26 cellular contexts compared by ENCODE assay signal in genomic region chr1:47515390-47515789, GRCh38.
A peak's percentile ranks its signal among the peaks of the same experiment; 100 is the strongest.
DNase-seq lines count a peak whose midpoint lies in the region; ATAC-seq and TF ChIP-seq lines count a peak whose summit lies in the region.
"Had no signal": no experiment of that assay in that cellular context is flagged by ENCODE, and none has a peak within 500 bp of the region (broad histone marks: within the 10 kb centered on the region; RNA-seq: fewer than 3 reads in every experiment).

No MANE protein-coding gene starts in this region.

- H3K27me3 ChIP-seq in SK-N-SH (ENCODE audit: insufficient read depth) (no peaks in the 10 kb centered on the region; the same call in 1 of the 2 replicates), endodermal cell (ENCODE audit: control insufficient read depth, insufficient read depth, low read length, poor library complexity, severe bottlenecking) (peaks cover 9% of the 10 kb centered on the region), smooth muscle cell (ENCODE audit: low read depth) (peaks cover 97% of the 10 kb centered on the region)
- H3K27me3 ChIP-seq: BE2C had no signal

- H3K4me1 ChIP-seq in SK-N-SH (ENCODE audit: control insufficient read depth in 1 of 2, insufficient read depth in 2 of 2, low read depth in 1 of 2, low read length in 1 of 2), result peaks cover 0 to 3% of the 10 kb centered on the region in 2 experiments; a peak in 1 of 4 replicates
- no peaks in the 10 kb centered on the region for H3K4me1 ChIP-seq in endodermal cell (ENCODE audit: control insufficient read depth, insufficient read depth, low read length)
- H3K4me1 ChIP-seq in smooth muscle cell (ENCODE audit: low read depth), result no peaks in the 10 kb centered on the region
- H3K4me1 ChIP-seq: BE2C had no signal

- TF ChIP-seq RAD21 in SK-N-SH (IDR thresholded peaks at IDR 0.05; ENCODE audit: low read length), result no peak

- H3K4me3 Mint-ChIP-seq in endodermal cell (no peak overlapping the region), CD14-positive monocyte (no peak overlapping the region)
- H3K4me3 Mint-ChIP-seq: IgD-negative memory B cell had no signal

- CTCF ChIA-PET in SK-N-SH (lab: Yijun Ruan, JAX), result interaction anchor here (1.3 to 1.5 kb wide), 2 partner anchors 92 to 194 kb away, joined by 4 read pairs; no protein-coding TSS in a partner anchor

- no peaks in the 10 kb centered on the region for H3K79me2 ChIP-seq in SK-N-SH (ENCODE audit: insufficient read depth)
- H3K79me2 ChIP-seq in smooth muscle cell (ENCODE audit: low read depth), result no peaks in the 10 kb centered on the region

- no peaks in the 10 kb centered on the region for H3K4me1 Mint-ChIP-seq in endodermal cell
- no peaks in the 10 kb centered on the region for H3K4me1 Mint-ChIP-seq in CD14-positive monocyte
- H3K4me1 Mint-ChIP-seq: IgD-negative memory B cell had no signal

- H3K9me3 Mint-ChIP-seq in endodermal cell, result peaks cover 13% of the 10 kb centered on the region
- H3K9me3 Mint-ChIP-seq in CD14-positive monocyte, result peaks cover 0 to 17% (median 8%) of the 10 kb centered on the region in 7 donors

- H3K9ac ChIP-seq in SK-N-SH (no peak overlapping the region), endodermal cell (ENCODE audit: extremely low read depth, low read length, poor library complexity, severe bottlenecking) (no peak overlapping the region), smooth muscle cell (ENCODE audit: low read depth) (no peak overlapping the region)

- ATAC-seq in SK-N-SH treated with all-trans-retinoic acid at 6 μM for 48 hours, result no peak
- ATAC-seq in sciatic nerve, result peak; percentile 38
- no peak for ATAC-seq in HG02798 (IDR thresholded peaks at IDR 0.05; ENCODE audit: poor library complexity, unreplicated experiment)
- ATAC-seq: Panc1 had no signal

- DNase-seq in SK-N-SH (peak; percentile 48), HuH-7 (ENCODE audit: low spot score) (peak; percentile 69), endodermal cell (peak; percentile 52), sciatic nerve (ENCODE audit: low spot score) (no peak), CD14-positive monocyte (ENCODE audit: low spot score) (no peak), smooth muscle cell (lab: John Stamatoyannopoulos, UW; ENCODE audit: unreplicated experiment) (no peak)
- DNase-seq: BE2C, Calu3, DMS79 treated with DMSO at 0.1 percent for 48 hours, HCEC 1CT, NCI-H1048, NCI-H1417, NCI-H1694 treated with DMSO at 0.1 percent for 48 hours, NCI-H2081, NCI-H2171, NCI-H226, NCI-H510A, NCI-H69, SHP77, SW 1271 had no signal

- H3K27ac Mint-ChIP-seq in endodermal cell, result no peak overlapping the region
- H3K27ac Mint-ChIP-seq in CD14-positive monocyte, result no peak overlapping the region
- H3K27ac Mint-ChIP-seq: IgD-negative memory B cell had no signal

- H2AFZ ChIP-seq in SK-N-SH (ENCODE audit: low read depth), result no peak overlapping the region
- H2AFZ ChIP-seq in smooth muscle cell (ENCODE audit: low read depth), result no peak overlapping the region

- H3K27ac ChIP-seq in SK-N-SH (ENCODE audit: low read depth in 2 of 2, low read length in 1 of 2) (no peak overlapping the region), endodermal cell (ENCODE audit: low read depth, low read length) (no peak overlapping the region), smooth muscle cell (ENCODE audit: low read depth) (no peak overlapping the region)
- H3K27ac ChIP-seq: 22Rv1, RWPE1 had no signal

- H3K36me3 ChIP-seq in SK-N-SH (replicated peaks in 1 of 2; ENCODE audit: control insufficient read depth in 1 of 2, insufficient read depth in 2 of 2, low read length in 1 of 2), result no peaks in the 10 kb centered on the region
- H3K36me3 ChIP-seq in endodermal cell (ENCODE audit: control insufficient read depth, insufficient read depth, low read length), result no peaks in the 10 kb centered on the region
- no peaks in the 10 kb centered on the region for H3K36me3 ChIP-seq in smooth muscle cell (ENCODE audit: low read depth)
- H3K36me3 ChIP-seq: BE2C had no signal

- H3K4me3 ChIP-seq in SK-N-SH (ENCODE audit: low read depth in 2 of 2, low read length in 1 of 2), result no peak overlapping the region
- no peak overlapping the region for H3K4me3 ChIP-seq in endodermal cell (ENCODE audit: low read length)
- H3K4me3 ChIP-seq in smooth muscle cell, result no peak overlapping the region

- no peak for TF ChIP-seq CTCF in SK-N-SH (IDR thresholded peaks at IDR 0.05)
- peak; percentile 55 for TF ChIP-seq CTCF in endodermal cell (conservative IDR thresholded peaks at IDR 0.05)
- no peak for TF ChIP-seq CTCF in CD14-positive monocyte (IDR thresholded peaks at IDR 0.05)
- no peak for TF ChIP-seq CTCF in smooth muscle cell (IDR thresholded peaks at IDR 0.05; ENCODE audit: borderline replicate concordance, insufficient read depth, poor library complexity, severe bottlenecking)

- no peaks in the 10 kb centered on the region for H3K9me3 ChIP-seq in SK-N-SH
- H3K9me3 ChIP-seq in endodermal cell (ENCODE audit: control insufficient read depth, low read length), result peaks cover 21% of the 10 kb centered on the region
- no peaks in the 10 kb centered on the region for H3K9me3 ChIP-seq in smooth muscle cell (replicated peaks; ENCODE audit: low read depth)
- H3K9me3 ChIP-seq: BE2C had no signal

- intact Hi-C loops in sciatic nerve (cut with DNase I) (no loop called here), CD14-positive monocyte (cut with micrococcal nuclease) (no loop called here)

- TF ChIP-seq EP300 in SK-N-SH (IDR thresholded peaks at IDR 0.05; ENCODE audit: borderline replicate concordance in 1 of 2, low read depth in 1 of 2, low read length in 1 of 2), result no peak

- H3K9me2 ChIP-seq in SK-N-SH, result no peaks in the 10 kb centered on the region

- no peaks in the 10 kb centered on the region for H4K20me1 ChIP-seq in SK-N-SH (ENCODE audit: insufficient read depth)
- no peaks in the 10 kb centered on the region for H4K20me1 ChIP-seq in smooth muscle cell (ENCODE audit: low read depth)

- H3F3A ChIP-seq in SK-N-SH (replicated peaks; ENCODE audit: insufficient read depth) (no peaks in the 10 kb centered on the region), smooth muscle cell (ENCODE audit: low read depth) (no peaks in the 10 kb centered on the region)

- WGBS in SK-N-SH (ENCODE audit: low lambda C conversion rate), result 67% methylated on average over 6 of the region's 6 CpGs
- WGBS in endodermal cell (ENCODE audit: insufficient coverage in 1 of 2, insufficient read length in 1 of 2), 2 experiments, result 90 to 94% methylated on average over 2 to 6 of the region's 6 CpGs
- WGBS in smooth muscle cell (ENCODE audit: low lambda C conversion rate), result 78% methylated on average over 6 of the region's 6 CpGs

- H3K36me3 Mint-ChIP-seq in endodermal cell (ENCODE audit: low read depth) (no peaks in the 10 kb centered on the region), CD14-positive monocyte (no peaks in the 10 kb centered on the region)

- H3K27me3 Mint-ChIP-seq in endodermal cell (ENCODE audit: insufficient read depth) (peaks cover 64% of the 10 kb centered on the region), CD14-positive monocyte (ENCODE audit: low read depth in 3 of 3) (peaks cover 11 to 30% (median 17%) of the 10 kb centered on the region in 3 donors)

- POLR2A ChIA-PET in SK-N-SH (lab: Yijun Ruan, JAX), result no interaction called here

- no peak overlapping the region for H3K4me2 ChIP-seq in SK-N-SH
- H3K4me2 ChIP-seq in smooth muscle cell, result no peak overlapping the region

TF ChIP-seq in SK-N-SH, 30 proteins besides CTCF, POLR2A, EP300 and RAD21 (continues in another document):
- TF ChIP-seq, protein P1, sequence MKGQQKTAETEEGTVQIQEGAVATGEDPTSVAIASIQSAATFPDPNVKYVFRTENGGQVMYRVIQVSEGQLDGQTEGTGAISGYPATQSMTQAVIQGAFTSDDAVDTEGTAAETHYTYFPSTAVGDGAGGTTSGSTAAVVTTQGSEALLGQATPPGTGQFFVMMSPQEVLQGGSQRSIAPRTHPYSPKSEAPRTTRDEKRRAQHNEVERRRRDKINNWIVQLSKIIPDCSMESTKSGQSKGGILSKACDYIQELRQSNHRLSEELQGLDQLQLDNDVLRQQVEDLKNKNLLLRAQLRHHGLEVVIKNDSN (IDR thresholded peaks at IDR 0.05; ENCODE audit: borderline replicate concordance, low read depth), result no peak
- TF ChIP-seq EZH2phosphoT487 (IDR thresholded peaks at IDR 0.05; ENCODE audit: borderline replicate concordance, low read depth) (no peak), IRF3 (IDR thresholded peaks at IDR 0.05; ENCODE audit: low read depth, low read length) (no peak), CHD2 (IDR thresholded peaks at IDR 0.05; ENCODE audit: low read length, partially characterized antibody) (no peak), RFX5 (IDR thresholded peaks at IDR 0.05; ENCODE audit: low read length) (no peak)

TF ChIP-seq in SK-N-SH treated with all-trans-retinoic acid at 6 μM for 48 hours, 23 proteins besides CTCF, POLR2A, EP300 and RAD21 (continues in another document):
- TF ChIP-seq ARNTL (CRISPR knock-in tag; IDR thresholded peaks at IDR 0.05; ENCODE audit: borderline replicate concordance, low read depth) (no peak), OSR1 (CRISPR knock-in tag; IDR thresholded peaks at IDR 0.05) (no peak), ZNF565 (CRISPR knock-in tag; conservative IDR thresholded peaks at IDR 0.05; ENCODE audit: low read depth) (no peak), PPARA (CRISPR knock-in tag; IDR thresholded peaks at IDR 0.05; ENCODE audit: borderline replicate concordance) (no peak), CSDC2 (CRISPR knock-in tag; IDR thresholded peaks at IDR 0.05) (no peak), RARB (CRISPR knock-in tag; IDR thresholded peaks at IDR 0.05) (no peak), TCF4 (CRISPR knock-in tag; IDR thresholded peaks at IDR 0.05; ENCODE audit: borderline replicate concordance) (no peak), ZNF8 (CRISPR knock-in tag; IDR thresholded peaks at IDR 0.05) (no peak), BACH2 (CRISPR knock-in tag; IDR thresholded peaks at IDR 0.05; ENCODE audit: borderline replicate concordance) (no peak), ZC3H10 (CRISPR knock-in tag; IDR thresholded peaks at IDR 0.05) (no peak), ZNF70 (CRISPR knock-in tag; IDR thresholded peaks at IDR 0.05) (no peak)

Comparison
In these comparisons a context has a peak if more than half of its experiments do, and no peak if none do; other contexts are left out.
1. DNase-seq: peak in SK-N-SH (single experiment), HuH-7 (single experiment) and endodermal cell (single experiment); none in sciatic nerve (single experiment), CD14-positive monocyte (single experiment) and smooth muscle cell (single experiment).